ENCODE assay signal across 16 cellular contexts in the genomic region with DNA sequence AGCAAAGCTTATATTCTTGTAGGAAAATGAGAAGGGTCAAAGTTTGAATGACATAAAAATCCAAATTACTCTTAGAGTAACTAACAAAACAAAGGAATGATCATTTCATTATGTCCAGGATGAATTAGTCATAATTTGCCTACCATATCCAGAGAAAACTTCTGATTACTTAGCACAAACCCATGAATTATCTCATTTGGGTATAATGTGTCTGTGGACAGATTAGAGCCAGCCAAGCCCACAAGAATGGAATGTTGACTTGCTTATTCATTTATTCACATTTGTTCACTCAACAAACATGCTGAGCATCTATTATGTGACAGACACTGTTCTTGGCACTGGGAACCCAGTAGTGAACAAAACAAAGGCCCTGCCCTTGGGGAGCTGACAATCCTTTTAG.
"Had no signal": no experiment of that assay in that cellular context is flagged by ENCODE, and none has a peak within 500 bp of the region (broad histone marks: within the 10 kb centered on the region; RNA-seq: fewer than 3 reads in every experiment).

No MANE protein-coding gene starts in this region.

- H3K4me1 Mint-ChIP-seq: central memory CD8-positive, alpha-beta T cell had no signal

- H3K27ac Mint-ChIP-seq: activated naive CD4-positive, alpha-beta T cell treated with anti-CD3 and anti-CD28 coated beads, Interleukin-2, amount 10 ng/mL, durations not matched to agents 7 days and 5 days; activated T-helper 2 cell treated with anti-CD3 and anti-CD28 coated beads, Interferon-gamma antibody, Interleukin-2, Interleukin-4, amounts not matched to agents 10 μg/mL and 5 μg/mL and 100 μg/mL, durations not matched to agents 14 hours and 24 hours and 36 hours; natural killer cell; stimulated activated naive B cell treated with anti-CD40 and anti-IgM and Interleukin-4, amounts not matched to agents 10 μg/mL and 1 μg/mL and 100 μg/mL, for 72 hours had no signal

- ATAC-seq: left lung; natural killer cell; stimulated activated naive B cell treated with anti-CD40 and anti-IgM and Interleukin-4, amounts not matched to agents 10 μg/mL and 1 μg/mL and 100 μg/mL, for 72 hours had no signal

- H3K27me3 Mint-ChIP-seq: activated naive CD4-positive, alpha-beta T cell treated with anti-CD3 and anti-CD28 coated beads, Interleukin-2, amount 10 ng/mL, durations not matched to agents 7 days and 5 days had no signal

- H3K36me3 Mint-ChIP-seq: activated naive CD4-positive, alpha-beta T cell treated with anti-CD3 and anti-CD28 coated beads, Interleukin-2, amount 10 ng/mL, durations not matched to agents 7 days and 5 days; natural killer cell; stimulated activated naive B cell treated with anti-CD40 and anti-IgM and Interleukin-4, amounts not matched to agents 10 μg/mL and 1 μg/mL and 100 μg/mL, for 72 hours had no signal

- H3K27me3 ChIP-seq: left lung, neutrophil, transverse colon had no signal

- DNase-seq: activated CD4-positive, alpha-beta T cell treated with anti-CD3 and anti-CD28 coated beads for 1 hour; activated CD4-positive, alpha-beta T cell treated with anti-CD3 and anti-CD28 coated beads, Interleukin-2, amount 50 U/mL, for 4 hours; activated naive CD4-positive, alpha-beta T cell treated with anti-CD3 and anti-CD28 coated beads, Interleukin-2, amount 10 ng/mL, durations not matched to agents 7 days and 5 days; activated T-cell treated with anti-CD3 and anti-CD28 coated beads, Interleukin-2, amount 50 U/mL, for 1 hour; effector CD4-positive, alpha-beta T cell; islet precursor cell; left lung; natural killer cell; retina; stimulated activated CD4-positive, alpha-beta T cell treated with anti-CD3 and anti-CD28 coated beads, Interleukin-2, amount 100 ng/mL, for 48 hours; stimulated activated naive B cell treated with anti-CD40 and anti-IgM and Interleukin-4, amounts not matched to agents 10 μg/mL and 1 μg/mL and 100 μg/mL, for 72 hours; transverse colon had no signal

- H3K9me3 Mint-ChIP-seq: activated naive CD4-positive, alpha-beta T cell treated with anti-CD3 and anti-CD28 coated beads, Interleukin-2, amount 10 ng/mL, durations not matched to agents 7 days and 5 days; activated T-helper 2 cell treated with anti-CD3 and anti-CD28 coated beads, Interferon-gamma antibody, Interleukin-2, Interleukin-4, amounts not matched to agents 10 μg/mL and 5 μg/mL and 100 μg/mL, durations not matched to agents 14 hours and 24 hours and 36 hours; central memory CD8-positive, alpha-beta T cell; natural killer cell; stimulated activated naive B cell treated with anti-CD40 and anti-IgM and Interleukin-4, amounts not matched to agents 10 μg/mL and 1 μg/mL and 100 μg/mL, for 72 hours had no signal

- H3K9me3 ChIP-seq: left lung, neutrophil, transverse colon had no signal

- H3K4me3 Mint-ChIP-seq: activated naive CD4-positive, alpha-beta T cell treated with anti-CD3 and anti-CD28 coated beads, Interleukin-2, amount 10 ng/mL, durations not matched to agents 7 days and 5 days; central memory CD8-positive, alpha-beta T cell; natural killer cell; stimulated activated naive B cell treated with anti-CD40 and anti-IgM and Interleukin-4, amounts not matched to agents 10 μg/mL and 1 μg/mL and 100 μg/mL, for 72 hours had no signal

- H3K36me3 ChIP-seq: left lung, neutrophil, transverse colon had no signal

- H3K27ac ChIP-seq: coronary artery, left lung, neutrophil, transverse colon had no signal

- H3K4me3 ChIP-seq: coronary artery, left lung, transverse colon had no signal
